8 cellular contexts compared by ENCODE assay signal in genomic region chr7:152025937-152026890, GRCh38. TPM values are rescaled to one million over a fixed set of nuclear protein-coding genes. Genes with fewer than 3 reads are reported as not detected.
DNase-seq lines count a peak whose midpoint lies in the region; ATAC-seq, FAIRE-seq and TF ChIP-seq lines count a peak whose summit lies in the region.

No MANE protein-coding gene starts in this region.

- H2AFZ ChIP-seq in ACC112 (ENCODE audit: low read length, unreplicated experiment) (peak overlapping the region; percentile 57), mammary epithelial cell (ENCODE audit: low read depth, low read length) (peak overlapping the region; percentile 98)

- in situ Hi-C loops in mammary epithelial cell (cut with MboI; ENCODE audit: low sequenced_read_pairs in 2 of 2) = no loop called here

- dilution Hi-C loops in mammary epithelial cell (cut with HindIII; ENCODE audit: low sequenced_read_pairs) = loop anchor here (5.0 kb wide), 1 partner anchor 101 kb away; no protein-coding TSS in a partner anchor

- H3K27ac ChIP-seq in ACC112 (ENCODE audit: low read depth, low read length) (peak overlapping the region; percentile 57; the same call in 1 of the 2 replicates), mammary epithelial cell (ENCODE audit: insufficient read depth, low read depth, low read length) (peak overlapping the region; percentile 30), mucosa of rectum (ENCODE audit: low read depth in 2 of 2, low read length in 2 of 2) (peak overlapping the region; percentile 75 to 83)

- H3K79me2 ChIP-seq in ACC112 (ENCODE audit: control insufficient read depth, insufficient read depth, low read length, unreplicated experiment) = peaks cover 11% of the 10 kb centered on the region
- H3K79me2 ChIP-seq in mammary epithelial cell (ENCODE audit: insufficient read depth, low read length) = peaks cover 37% of the 10 kb centered on the region

- DNase-seq in mammary epithelial cell = peak; percentile 1
- DNase-seq in DMS79 treated with DMSO at 0.1 percent for 48 hours (lab: John Stamatoyannopoulos, UW) = no peak
- DNase-seq in COLO829 (ENCODE audit: low spot score) = no peak
- no peak for DNase-seq in HTR-8/SVneo (ENCODE audit: insufficient read length, low spot score)

- H3K4me1 ChIP-seq in ACC112 (ENCODE audit: control insufficient read depth, insufficient read depth, low read length, unreplicated experiment) (peaks cover 4% of the 10 kb centered on the region), mammary epithelial cell (ENCODE audit: insufficient read depth, low read length) (peaks cover 5% of the 10 kb centered on the region), mucosa of rectum (ENCODE audit: control insufficient read depth in 2 of 2, insufficient read depth in 2 of 2, low read length in 2 of 2) (peaks cover 5 to 6% of the 10 kb centered on the region in 2 donors)

- CTCF ChIA-PET in mammary epithelial cell (lab: Charles Lee; ENCODE audit: low non-redundant PET) = no interaction called here

- H3K27me3 ChIP-seq in ACC112 (ENCODE audit: insufficient read depth, low read length) (no peaks in the 10 kb centered on the region), mammary epithelial cell (ENCODE audit: insufficient read depth, low read length) (no peaks in the 10 kb centered on the region), mucosa of rectum (ENCODE audit: control insufficient read depth in 2 of 2, insufficient read depth in 2 of 2, low read length in 2 of 2) (no peaks in the 10 kb centered on the region)

- no peak for TF ChIP-seq CTCF in mammary epithelial cell (conservative IDR thresholded peaks at IDR 0.05 in 1 of 2, IDR thresholded peaks at IDR 0.05 in 1 of 2; ENCODE audit: extremely low read depth in 1 of 2, insufficient read depth in 1 of 2, low read depth in 1 of 2, low read length in 2 of 2)

- peak overlapping the region; percentile 81 for H3K4me3 ChIP-seq in ACC112 (ENCODE audit: low read depth, low read length)
- H3K4me3 ChIP-seq in mammary epithelial cell (replicated peaks in 1 of 3; ENCODE audit: insufficient read depth in 1 of 3, low read depth in 2 of 3, low read length in 3 of 3) = peak overlapping the region; percentile 80 to 89 (median 84)
- H3K4me3 ChIP-seq in mucosa of rectum (ENCODE audit: low read length in 2 of 2) = peak overlapping the region; percentile 81 to 91

- peaks cover 14% of the 10 kb centered on the region for H3K36me3 ChIP-seq in ACC112 (ENCODE audit: insufficient read depth, low read length)
- no peaks in the 10 kb centered on the region for H3K36me3 ChIP-seq in mammary epithelial cell (ENCODE audit: insufficient read depth, low read length)
- no peaks in the 10 kb centered on the region for H3K36me3 ChIP-seq in mucosa of rectum (ENCODE audit: control insufficient read depth in 2 of 2, insufficient read depth in 2 of 2, low read length in 2 of 2)

- no peak for FAIRE-seq in HTR-8/SVneo (lab: Jason Lieb, UNC)

- no peaks in the 10 kb centered on the region for H4K20me1 ChIP-seq in mammary epithelial cell (ENCODE audit: insufficient read depth, low read length)

- ATAC-seq in HG02870 (IDR thresholded peaks at IDR 0.05; ENCODE audit: unreplicated experiment) = peak; percentile 23
- ATAC-seq in HG03457 (IDR thresholded peaks at IDR 0.05; ENCODE audit: unreplicated experiment) = no peak

- H3K4me2 ChIP-seq in mammary epithelial cell (ENCODE audit: insufficient read depth, low read depth, low read length) = peak overlapping the region; percentile 91

- WGBS in mammary epithelial cell (ENCODE audit: low coverage, missing lambda C conversion rate) = 30% methylated on average over 7 of the region's 41 CpGs

- H3K9me3 ChIP-seq in mammary epithelial cell (replicated peaks; ENCODE audit: insufficient read depth, low read length) (no peaks in the 10 kb centered on the region), mucosa of rectum (ENCODE audit: control insufficient read depth in 2 of 2, low read length in 2 of 2) (no peaks in the 10 kb centered on the region)

- intact Hi-C loops in mammary epithelial cell (cut with micrococcal nuclease) = loop anchor here (5.0 to 10.0 kb wide), 2 partner anchors 84 to 119 kb away; no protein-coding TSS in a partner anchor

- BruUV-seq in mammary epithelial cell (replicated peaks; lab: Mats Ljungman, UMichigan) = TSS peak; percentile 29

- H3K9ac ChIP-seq in mammary epithelial cell (ENCODE audit: insufficient read depth, low read length) = peak overlapping the region; percentile 68
- peak overlapping the region; percentile 43 to 93 for H3K9ac ChIP-seq in mucosa of rectum (ENCODE audit: low read depth in 1 of 2, low read length in 2 of 2)

RNA-seq across cellular contexts. Expression of gene GALNT11, which starts 0.7 kb away (rescaled TPM):
- 10 to 100 TPM; 28.4 to 49.2 TPM for total RNA-seq in mammary epithelial cell
- 36.8 TPM for polyA plus RNA-seq in mammary epithelial cell
- polyA minus RNA-seq in mammary epithelial cell = 21.4 TPM
